1 cellular context compared by ENCODE assay signal in the genomic region with DNA sequence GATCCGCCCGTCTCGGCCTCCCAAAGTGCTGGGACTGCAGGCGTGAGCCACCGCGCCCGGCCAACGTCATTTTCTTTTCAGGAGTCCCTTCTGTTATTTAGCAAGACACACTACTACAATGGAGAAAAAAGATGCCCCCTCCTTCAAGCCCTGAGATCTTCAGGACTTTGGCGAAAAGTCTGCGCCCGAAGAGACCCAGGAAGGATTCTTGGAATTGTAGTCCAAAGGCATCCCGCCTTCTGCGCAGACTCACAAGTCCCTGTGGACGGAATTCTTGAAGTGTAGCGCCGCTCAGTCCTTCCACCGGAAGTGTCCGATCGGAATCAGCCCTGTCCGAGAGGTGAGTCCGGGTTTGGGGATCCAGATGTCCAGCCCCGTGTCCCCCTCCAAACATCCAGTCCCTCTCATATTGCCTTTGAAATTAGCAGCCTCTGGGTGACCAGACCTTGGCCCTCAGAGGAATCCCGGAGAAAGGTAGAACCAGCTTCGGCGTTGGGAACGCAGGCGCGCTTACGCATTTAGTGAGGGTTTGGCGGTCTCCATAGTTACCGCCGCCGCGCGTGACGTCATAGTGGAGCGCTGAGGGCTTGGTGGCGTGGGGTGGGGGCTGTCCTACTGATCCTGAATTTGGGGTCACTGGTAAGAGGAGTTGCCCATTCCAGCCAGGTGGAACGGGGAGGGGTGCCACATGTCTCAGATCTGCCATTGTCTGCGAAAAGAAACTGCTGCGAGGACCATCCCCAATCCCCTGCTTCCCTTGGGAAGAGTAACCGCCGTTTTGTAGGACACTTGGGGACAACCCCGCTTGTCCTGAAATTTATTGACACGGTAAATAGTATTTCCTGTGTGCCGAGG.
TF ChIP-seq lines count a peak whose summit lies in the region.

No MANE protein-coding gene starts in this region.

TF ChIP-seq in K562, 482 proteins besides CTCF, POLR2A, EP300 and RAD21 (continued from another document and continues in another):
- TF ChIP-seq, protein P1, sequence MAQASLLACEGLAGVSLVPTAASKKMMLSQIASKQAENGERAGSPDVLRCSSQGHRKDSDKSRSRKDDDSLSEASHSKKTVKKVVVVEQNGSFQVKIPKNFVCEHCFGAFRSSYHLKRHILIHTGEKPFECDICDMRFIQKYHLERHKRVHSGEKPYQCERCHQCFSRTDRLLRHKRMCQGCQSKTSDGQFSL (CRISPR knock-in tag; IDR thresholded peaks at IDR 0.05), result no peak
- TF ChIP-seq, protein P1 (tag; IDR thresholded peaks at IDR 0.05), result no peak
- TF ChIP-seq SRSF1 (IDR thresholded peaks at IDR 0.05; ENCODE audit: low read depth, low read length), result no peak
- TF ChIP-seq FOXJ3 (CRISPR knock-in tag; IDR thresholded peaks at IDR 0.05), result no peak
- TF ChIP-seq ZNF699 (CRISPR knock-in tag; IDR thresholded peaks at IDR 0.05; ENCODE audit: insufficient replicate concordance), result no peak
- peak; percentile 32 for TF ChIP-seq KDM5B (IDR thresholded peaks at IDR 0.05; ENCODE audit: insufficient replicate concordance, low read depth, low read length)
- no peak for TF ChIP-seq ZNF232 (CRISPR knock-in tag; IDR thresholded peaks at IDR 0.05)
- no peak; the same call in 1 of the 2 replicates for TF ChIP-seq TAL1 (IDR thresholded peaks at IDR 0.05)
- TF ChIP-seq HNRNPL (IDR thresholded peaks at IDR 0.05; ENCODE audit: low read depth, low read length), result no peak
- no peak for TF ChIP-seq ZNF586 (CRISPR knock-in tag; conservative IDR thresholded peaks at IDR 0.05)
- TF ChIP-seq, protein P2, sequence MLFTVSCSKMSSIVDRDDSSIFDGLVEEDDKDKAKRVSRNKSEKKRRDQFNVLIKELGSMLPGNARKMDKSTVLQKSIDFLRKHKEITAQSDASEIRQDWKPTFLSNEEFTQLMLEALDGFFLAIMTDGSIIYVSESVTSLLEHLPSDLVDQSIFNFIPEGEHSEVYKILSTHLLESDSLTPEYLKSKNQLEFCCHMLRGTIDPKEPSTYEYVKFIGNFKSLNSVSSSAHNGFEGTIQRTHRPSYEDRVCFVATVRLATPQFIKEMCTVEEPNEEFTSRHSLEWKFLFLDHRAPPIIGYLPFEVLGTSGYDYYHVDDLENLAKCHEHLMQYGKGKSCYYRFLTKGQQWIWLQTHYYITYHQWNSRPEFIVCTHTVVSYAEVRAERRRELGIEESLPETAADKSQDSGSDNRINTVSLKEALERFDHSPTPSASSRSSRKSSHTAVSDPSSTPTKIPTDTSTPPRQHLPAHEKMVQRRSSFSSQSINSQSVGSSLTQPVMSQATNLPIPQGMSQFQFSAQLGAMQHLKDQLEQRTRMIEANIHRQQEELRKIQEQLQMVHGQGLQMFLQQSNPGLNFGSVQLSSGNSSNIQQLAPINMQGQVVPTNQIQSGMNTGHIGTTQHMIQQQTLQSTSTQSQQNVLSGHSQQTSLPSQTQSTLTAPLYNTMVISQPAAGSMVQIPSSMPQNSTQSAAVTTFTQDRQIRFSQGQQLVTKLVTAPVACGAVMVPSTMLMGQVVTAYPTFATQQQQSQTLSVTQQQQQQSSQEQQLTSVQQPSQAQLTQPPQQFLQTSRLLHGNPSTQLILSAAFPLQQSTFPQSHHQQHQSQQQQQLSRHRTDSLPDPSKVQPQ (CRISPR knock-in tag; IDR thresholded peaks at IDR 0.05; ENCODE audit: borderline replicate concordance), result no peak
- TF ChIP-seq FOXA1 (IDR thresholded peaks at IDR 0.05; ENCODE audit: borderline replicate concordance), result no peak
- TF ChIP-seq, protein P3, sequence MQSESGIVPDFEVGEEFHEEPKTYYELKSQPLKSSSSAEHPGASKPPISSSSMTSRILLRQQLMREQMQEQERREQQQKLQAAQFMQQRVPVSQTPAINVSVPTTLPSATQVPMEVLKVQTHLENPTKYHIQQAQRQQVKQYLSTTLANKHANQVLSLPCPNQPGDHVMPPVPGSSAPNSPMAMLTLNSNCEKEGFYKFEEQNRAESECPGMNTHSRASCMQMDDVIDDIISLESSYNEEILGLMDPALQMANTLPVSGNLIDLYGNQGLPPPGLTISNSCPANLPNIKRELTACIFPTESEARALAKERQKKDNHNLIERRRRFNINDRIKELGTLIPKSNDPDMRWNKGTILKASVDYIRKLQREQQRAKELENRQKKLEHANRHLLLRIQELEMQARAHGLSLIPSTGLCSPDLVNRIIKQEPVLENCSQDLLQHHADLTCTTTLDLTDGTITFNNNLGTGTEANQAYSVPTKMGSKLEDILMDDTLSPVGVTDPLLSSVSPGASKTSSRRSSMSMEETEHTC (IDR thresholded peaks at IDR 0.05), result no peak
- TF ChIP-seq ZNF584 (CRISPR knock-in tag; IDR thresholded peaks at IDR 0.05; ENCODE audit: low read depth), result peak; percentile 86; the same call in 1 of the 2 replicates
- TF ChIP-seq HOXB6 (CRISPR knock-in tag; IDR thresholded peaks at IDR 0.05; ENCODE audit: borderline replicate concordance), result peak; percentile 57; the same call in 1 of the 2 replicates
- TF ChIP-seq ZNF184 (CRISPR knock-in tag; IDR thresholded peaks at IDR 0.05), result no peak
- peak; percentile 100 for TF ChIP-seq C11orf30 (IDR thresholded peaks at IDR 0.05; ENCODE audit: low read depth)
- TF ChIP-seq, protein P4, sequence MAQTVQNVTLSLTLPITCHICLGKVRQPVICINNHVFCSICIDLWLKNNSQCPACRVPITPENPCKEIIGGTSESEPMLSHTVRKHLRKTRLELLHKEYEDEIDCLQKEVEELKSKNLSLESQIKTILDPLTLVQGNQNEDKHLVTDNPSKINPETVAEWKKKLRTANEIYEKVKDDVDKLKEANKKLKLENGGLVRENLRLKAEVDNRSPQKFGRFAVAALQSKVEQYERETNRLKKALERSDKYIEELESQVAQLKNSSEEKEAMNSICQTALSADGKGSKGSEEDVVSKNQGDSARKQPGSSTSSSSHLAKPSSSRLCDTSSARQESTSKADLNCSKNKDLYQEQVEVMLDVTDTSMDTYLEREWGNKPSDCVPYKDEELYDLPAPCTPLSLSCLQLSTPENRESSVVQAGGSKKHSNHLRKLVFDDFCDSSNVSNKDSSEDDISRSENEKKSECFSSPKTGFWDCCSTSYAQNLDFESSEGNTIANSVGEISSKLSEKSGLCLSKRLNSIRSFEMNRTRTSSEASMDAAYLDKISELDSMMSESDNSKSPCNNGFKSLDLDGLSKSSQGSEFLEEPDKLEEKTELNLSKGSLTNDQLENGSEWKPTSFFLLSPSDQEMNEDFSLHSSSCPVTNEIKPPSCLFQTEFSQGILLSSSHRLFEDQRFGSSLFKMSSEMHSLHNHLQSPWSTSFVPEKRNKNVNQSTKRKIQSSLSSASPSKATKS (CRISPR knock-in tag; IDR thresholded peaks at IDR 0.05), result no peak
- no peak for TF ChIP-seq FUS (optimal IDR thresholded peaks at IDR 0.05; ENCODE audit: low read depth, low read length)
- TF ChIP-seq, protein P5, sequence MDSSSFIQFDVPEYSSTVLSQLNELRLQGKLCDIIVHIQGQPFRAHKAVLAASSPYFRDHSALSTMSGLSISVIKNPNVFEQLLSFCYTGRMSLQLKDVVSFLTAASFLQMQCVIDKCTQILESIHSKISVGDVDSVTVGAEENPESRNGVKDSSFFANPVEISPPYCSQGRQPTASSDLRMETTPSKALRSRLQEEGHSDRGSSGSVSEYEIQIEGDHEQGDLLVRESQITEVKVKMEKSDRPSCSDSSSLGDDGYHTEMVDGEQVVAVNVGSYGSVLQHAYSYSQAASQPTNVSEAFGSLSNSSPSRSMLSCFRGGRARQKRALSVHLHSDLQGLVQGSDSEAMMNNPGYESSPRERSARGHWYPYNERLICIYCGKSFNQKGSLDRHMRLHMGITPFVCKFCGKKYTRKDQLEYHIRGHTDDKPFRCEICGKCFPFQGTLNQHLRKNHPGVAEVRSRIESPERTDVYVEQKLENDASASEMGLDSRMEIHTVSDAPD (CRISPR knock-in tag; IDR thresholded peaks at IDR 0.05), result no peak
- TF ChIP-seq ZNF77 (CRISPR knock-in tag; IDR thresholded peaks at IDR 0.05), result no peak
- no peak for TF ChIP-seq ZKSCAN3 (CRISPR knock-in tag; IDR thresholded peaks at IDR 0.05)
- TF ChIP-seq HEY1 (CRISPR knock-in tag; IDR thresholded peaks at IDR 0.05; ENCODE audit: borderline replicate concordance), result peak; percentile 60; the same call in 1 of the 2 replicates
- TF ChIP-seq, protein P6, sequence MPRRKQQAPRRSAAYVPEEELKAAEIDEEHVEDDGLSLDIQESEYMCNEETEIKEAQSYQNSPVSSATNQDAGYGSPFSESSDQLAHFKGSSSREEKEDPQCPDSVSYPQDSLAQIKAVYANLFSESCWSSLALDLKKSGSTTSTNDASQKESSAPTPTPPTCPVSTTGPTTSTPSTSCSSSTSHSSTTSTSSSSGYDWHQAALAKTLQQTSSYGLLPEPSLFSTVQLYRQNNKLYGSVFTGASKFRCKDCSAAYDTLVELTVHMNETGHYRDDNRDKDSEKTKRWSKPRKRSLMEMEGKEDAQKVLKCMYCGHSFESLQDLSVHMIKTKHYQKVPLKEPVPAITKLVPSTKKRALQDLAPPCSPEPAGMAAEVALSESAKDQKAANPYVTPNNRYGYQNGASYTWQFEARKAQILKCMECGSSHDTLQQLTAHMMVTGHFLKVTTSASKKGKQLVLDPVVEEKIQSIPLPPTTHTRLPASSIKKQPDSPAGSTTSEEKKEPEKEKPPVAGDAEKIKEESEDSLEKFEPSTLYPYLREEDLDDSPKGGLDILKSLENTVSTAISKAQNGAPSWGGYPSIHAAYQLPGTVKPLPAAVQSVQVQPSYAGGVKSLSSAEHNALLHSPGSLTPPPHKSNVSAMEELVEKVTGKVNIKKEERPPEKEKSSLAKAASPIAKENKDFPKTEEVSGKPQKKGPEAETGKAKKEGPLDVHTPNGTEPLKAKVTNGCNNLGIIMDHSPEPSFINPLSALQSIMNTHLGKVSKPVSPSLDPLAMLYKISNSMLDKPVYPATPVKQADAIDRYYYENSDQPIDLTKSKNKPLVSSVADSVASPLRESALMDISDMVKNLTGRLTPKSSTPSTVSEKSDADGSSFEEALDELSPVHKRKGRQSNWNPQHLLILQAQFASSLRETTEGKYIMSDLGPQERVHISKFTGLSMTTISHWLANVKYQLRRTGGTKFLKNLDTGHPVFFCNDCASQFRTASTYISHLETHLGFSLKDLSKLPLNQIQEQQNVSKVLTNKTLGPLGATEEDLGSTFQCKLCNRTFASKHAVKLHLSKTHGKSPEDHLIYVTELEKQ (CRISPR knock-in tag; IDR thresholded peaks at IDR 0.05), result no peak
- no peak for TF ChIP-seq ZKSCAN8 (CRISPR knock-in tag; IDR thresholded peaks at IDR 0.05)
- TF ChIP-seq, protein P7, sequence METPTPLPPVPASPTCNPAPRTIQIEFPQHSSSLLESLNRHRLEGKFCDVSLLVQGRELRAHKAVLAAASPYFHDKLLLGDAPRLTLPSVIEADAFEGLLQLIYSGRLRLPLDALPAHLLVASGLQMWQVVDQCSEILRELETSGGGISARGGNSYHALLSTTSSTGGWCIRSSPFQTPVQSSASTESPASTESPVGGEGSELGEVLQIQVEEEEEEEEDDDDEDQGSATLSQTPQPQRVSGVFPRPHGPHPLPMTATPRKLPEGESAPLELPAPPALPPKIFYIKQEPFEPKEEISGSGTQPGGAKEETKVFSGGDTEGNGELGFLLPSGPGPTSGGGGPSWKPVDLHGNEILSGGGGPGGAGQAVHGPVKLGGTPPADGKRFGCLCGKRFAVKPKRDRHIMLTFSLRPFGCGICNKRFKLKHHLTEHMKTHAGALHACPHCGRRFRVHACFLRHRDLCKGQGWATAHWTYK (CRISPR knock-in tag; IDR thresholded peaks at IDR 0.05), result no peak; the same call in 1 of the 2 replicates
- TF ChIP-seq ZNF444 (CRISPR knock-in tag; IDR thresholded peaks at IDR 0.05), result no peak
- no peak for TF ChIP-seq BRCA1 (IDR thresholded peaks at IDR 0.05)
- TF ChIP-seq BRCA1 (CRISPR knock-in tag; IDR thresholded peaks at IDR 0.05), result no peak
- TF ChIP-seq KHSRP (IDR thresholded peaks at IDR 0.05), result peak; percentile 97
- TF ChIP-seq ZNF431 (CRISPR knock-in tag; IDR thresholded peaks at IDR 0.05), result no peak; the same call in 1 of the 2 replicates
- peak in 1 of 2 experiments; percentile 54; a peak in 1 of 4 replicates for TF ChIP-seq SRF (CRISPR knock-in tag; IDR thresholded peaks at IDR 0.05)
- no peak for TF ChIP-seq TAF15 (IDR thresholded peaks at IDR 0.05; ENCODE audit: low read depth, low read length)
- TF ChIP-seq ERF (CRISPR knock-in tag; IDR thresholded peaks at IDR 0.05), result no peak
- TF ChIP-seq, protein P8, sequence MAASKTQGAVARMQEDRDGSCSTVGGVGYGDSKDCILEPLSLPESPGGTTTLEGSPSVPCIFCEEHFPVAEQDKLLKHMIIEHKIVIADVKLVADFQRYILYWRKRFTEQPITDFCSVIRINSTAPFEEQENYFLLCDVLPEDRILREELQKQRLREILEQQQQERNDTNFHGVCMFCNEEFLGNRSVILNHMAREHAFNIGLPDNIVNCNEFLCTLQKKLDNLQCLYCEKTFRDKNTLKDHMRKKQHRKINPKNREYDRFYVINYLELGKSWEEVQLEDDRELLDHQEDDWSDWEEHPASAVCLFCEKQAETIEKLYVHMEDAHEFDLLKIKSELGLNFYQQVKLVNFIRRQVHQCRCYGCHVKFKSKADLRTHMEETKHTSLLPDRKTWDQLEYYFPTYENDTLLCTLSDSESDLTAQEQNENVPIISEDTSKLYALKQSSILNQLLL (CRISPR knock-in tag; IDR thresholded peaks at IDR 0.05; ENCODE audit: borderline replicate concordance), result no peak
- peak; percentile 80 to 95; a peak in 3 of 4 replicates for TF ChIP-seq ARNT (IDR thresholded peaks at IDR 0.05)
- TF ChIP-seq CC2D1A (IDR thresholded peaks at IDR 0.05), result no peak
- no peak for TF ChIP-seq NUFIP1 (IDR thresholded peaks at IDR 0.05; ENCODE audit: partially characterized antibody)
- TF ChIP-seq CBX5 (IDR thresholded peaks at IDR 0.05; ENCODE audit: borderline replicate concordance, low read depth), result peak; percentile 65; the same call in 1 of the 2 replicates
- TF ChIP-seq CCAR2 (IDR thresholded peaks at IDR 0.05; ENCODE audit: low read depth, low read length), result no peak
- TF ChIP-seq TRIM24 (IDR thresholded peaks at IDR 0.05), result peak; percentile 43 to 100; a peak in 3 of 4 replicates
- TF ChIP-seq, protein P9, sequence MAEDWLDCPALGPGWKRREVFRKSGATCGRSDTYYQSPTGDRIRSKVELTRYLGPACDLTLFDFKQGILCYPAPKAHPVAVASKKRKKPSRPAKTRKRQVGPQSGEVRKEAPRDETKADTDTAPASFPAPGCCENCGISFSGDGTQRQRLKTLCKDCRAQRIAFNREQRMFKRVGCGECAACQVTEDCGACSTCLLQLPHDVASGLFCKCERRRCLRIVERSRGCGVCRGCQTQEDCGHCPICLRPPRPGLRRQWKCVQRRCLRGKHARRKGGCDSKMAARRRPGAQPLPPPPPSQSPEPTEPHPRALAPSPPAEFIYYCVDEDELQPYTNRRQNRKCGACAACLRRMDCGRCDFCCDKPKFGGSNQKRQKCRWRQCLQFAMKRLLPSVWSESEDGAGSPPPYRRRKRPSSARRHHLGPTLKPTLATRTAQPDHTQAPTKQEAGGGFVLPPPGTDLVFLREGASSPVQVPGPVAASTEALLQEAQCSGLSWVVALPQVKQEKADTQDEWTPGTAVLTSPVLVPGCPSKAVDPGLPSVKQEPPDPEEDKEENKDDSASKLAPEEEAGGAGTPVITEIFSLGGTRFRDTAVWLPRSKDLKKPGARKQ (CRISPR knock-in tag; IDR thresholded peaks at IDR 0.05), result no peak
- TF ChIP-seq SMARCA5 (IDR thresholded peaks at IDR 0.05), result no peak
